In genomic region chr9:114561771-114562170, GRCh38 we compare ENCODE assay signal across 7 cellular contexts.
"Had no signal": no experiment of that assay in that cellular context is flagged by ENCODE, and none has a peak within 500 bp of the region (broad histone marks: within the 10 kb centered on the region; RNA-seq: fewer than 3 reads in every experiment).

No MANE protein-coding gene starts in this region.

- H3K4me1 ChIP-seq: HAP-1 had no signal

- H3K36me3 ChIP-seq: HAP-1 had no signal

- H3K27ac ChIP-seq: HL-60 had no signal

- FAIRE-seq: HepG2 had no signal

- H3K9me3 ChIP-seq: HAP-1 had no signal

- H3K4me3 ChIP-seq: HAP-1 had no signal

- ATAC-seq: HCT116, HepG2 had no signal

- DNase-seq: GOT3, H7, HFFc6 had no signal
